ENCODE assay signal across 25 cellular contexts in genomic region chr4:162732871-162733270, GRCh38.
DNase-seq lines count a peak whose midpoint lies in the region; ATAC-seq, FAIRE-seq and TF ChIP-seq lines count a peak whose summit lies in the region.
"Had no signal": no experiment of that assay in that cellular context is flagged by ENCODE, and none has a peak within 500 bp of the region (broad histone marks: within the 10 kb centered on the region; RNA-seq: fewer than 3 reads in every experiment).

No MANE protein-coding gene starts in this region.

- H3K27ac Mint-ChIP-seq in stimulated activated naive B cell treated with anti-CD40 and anti-IgM and Interleukin-4, amounts not matched to agents 10 μg/mL and 1 μg/mL and 100 μg/mL, for 72 hours: no peak overlapping the region
- H3K27ac Mint-ChIP-seq: CD4-positive, alpha-beta memory T cell had no signal

- H3K4me1 ChIP-seq in neuronal stem cell (ENCODE audit: control insufficient read depth in 2 of 2, insufficient read depth in 1 of 2, low read depth in 1 of 2, low read length in 2 of 2) (no peaks in the 10 kb centered on the region), left ventricle myocardium inferior (peaks cover 6% of the 10 kb centered on the region)
- H3K4me1 ChIP-seq: BLaER1 treated with 17β-estradiol and CSF1 and Interleukin-3, amounts not matched to agents 10 nM and 100 nM; Caco-2 had no signal

- H3K4me1 Mint-ChIP-seq in stimulated activated naive B cell treated with anti-CD40 and anti-IgM and Interleukin-4, amounts not matched to agents 10 μg/mL and 1 μg/mL and 100 μg/mL, for 72 hours: no peaks in the 10 kb centered on the region
- H3K4me1 Mint-ChIP-seq: CD4-positive, alpha-beta memory T cell had no signal

- H3K9me3 ChIP-seq in neuronal stem cell (replicated peaks in 1 of 2; ENCODE audit: control insufficient read depth in 2 of 2, insufficient read depth in 1 of 2, low read depth in 1 of 2, low read length in 2 of 2): no peaks in the 10 kb centered on the region
- H3K9me3 ChIP-seq in left ventricle myocardium inferior (replicated peaks): peaks cover 7% of the 10 kb centered on the region
- H3K9me3 ChIP-seq: BLaER1 treated with 17β-estradiol and CSF1 and Interleukin-3, amounts not matched to agents 10 nM and 100 nM; Caco-2 had no signal

- no peaks in the 10 kb centered on the region for H3K9me3 Mint-ChIP-seq in stimulated activated naive B cell treated with anti-CD40 and anti-IgM and Interleukin-4, amounts not matched to agents 10 μg/mL and 1 μg/mL and 100 μg/mL, for 72 hours
- H3K9me3 Mint-ChIP-seq: CD4-positive, alpha-beta memory T cell had no signal

- ATAC-seq in stimulated activated naive B cell treated with anti-CD40 and anti-IgM and Interleukin-4, amounts not matched to agents 10 μg/mL and 1 μg/mL and 100 μg/mL, for 72 hours (replicated peaks): no peak
- ATAC-seq: K562 had no signal

- intact Hi-C loops in left ventricle myocardium inferior (cut with micrococcal nuclease): no loop called here

- H3K14ac ChIP-seq in neuronal stem cell (ENCODE audit: low read length): no peak overlapping the region

- no peak overlapping the region for H2AK5ac ChIP-seq in neuronal stem cell (ENCODE audit: low read depth, low read length)

- H3K36me3 ChIP-seq in neuronal stem cell (replicated peaks in 1 of 2; ENCODE audit: control insufficient read depth in 2 of 2, insufficient read depth in 2 of 2, low read length in 2 of 2) (no peaks in the 10 kb centered on the region), left ventricle myocardium inferior (no peaks in the 10 kb centered on the region)
- H3K36me3 ChIP-seq: BLaER1 treated with 17β-estradiol and CSF1 and Interleukin-3, amounts not matched to agents 10 nM and 100 nM had no signal

- DNase-seq in D721Med (ENCODE audit: insufficient read length, low spot score): no peak
- DNase-seq in SK-N-DZ (ENCODE audit: low spot score): peak; percentile 9
- peak; percentile 17 for DNase-seq in choroid plexus epithelial cell (ENCODE audit: low read depth)
- DNase-seq in neuronal stem cell (ENCODE audit: low spot score): no peak
- DNase-seq in AML-193 (lab: John Stamatoyannopoulos, UW): no peak
- DNase-seq in left ventricle myocardium inferior: no peak
- no peak for DNase-seq in stimulated activated naive B cell treated with anti-CD40 and anti-IgM and Interleukin-4, amounts not matched to agents 10 μg/mL and 1 μg/mL and 100 μg/mL, for 72 hours
- DNase-seq in NCI-H774 (lab: John Stamatoyannopoulos, UW): no peak
- DNase-seq: Caco-2; CD4-positive, alpha-beta memory T cell; DMS53; GDM1; H7; MM.1S; NCI-H1048; NCI-H1436; NCI-H187 treated with DMSO at 0.1 percent for 48 hours; NCI-H2107; NCI-H69; NK-92 treated with Interleukin-12 subunit alpha and Interleukin-12 subunit beta, amount 100 ng/mL, for 24 hours; SHP77 treated with DMSO at 0.1 percent for 48 hours had no signal

- H3K27me3 ChIP-seq in neuronal stem cell (ENCODE audit: control insufficient read depth in 3 of 3, insufficient read depth in 3 of 3, low read depth in 1 of 3, low read length in 3 of 3) (no peaks in the 10 kb centered on the region), left ventricle myocardium inferior (ENCODE audit: low read depth) (no peaks in the 10 kb centered on the region)
- H3K27me3 ChIP-seq: BLaER1 treated with 17β-estradiol and CSF1 and Interleukin-3, amounts not matched to agents 10 nM and 100 nM had no signal

- H2BK15ac ChIP-seq in neuronal stem cell (ENCODE audit: low read length): no peak overlapping the region

- TF ChIP-seq CTCF in D721Med (IDR thresholded peaks at IDR 0.05; ENCODE audit: insufficient read depth, missing control alignments) (no peak), choroid plexus epithelial cell (conservative IDR thresholded peaks at IDR 0.05; ENCODE audit: low read depth, low read length) (no peak), left ventricle myocardium inferior (IDR thresholded peaks at IDR 0.05; ENCODE audit: borderline replicate concordance) (no peak)

- no peak overlapping the region for H2BK5ac ChIP-seq in neuronal stem cell (ENCODE audit: low read length)

- no peak overlapping the region for H2BK120ac ChIP-seq in neuronal stem cell (ENCODE audit: low read depth, low read length)

- no peak overlapping the region for H2BK12ac ChIP-seq in neuronal stem cell (ENCODE audit: low read length)

- no peaks in the 10 kb centered on the region for H3K27me3 Mint-ChIP-seq in stimulated activated naive B cell treated with anti-CD40 and anti-IgM and Interleukin-4, amounts not matched to agents 10 μg/mL and 1 μg/mL and 100 μg/mL, for 72 hours
- H3K27me3 Mint-ChIP-seq: CD4-positive, alpha-beta memory T cell had no signal

- WGBS in neuronal stem cell (ENCODE audit: extremely low coverage in 2 of 2, insufficient read length in 2 of 2, insufficient replicate concordance in 1 of 2), 2 donors: no CpG with 5 or more reads among the region's 6 CpGs

- H3K23ac ChIP-seq in neuronal stem cell (ENCODE audit: low read depth, low read length, poor library complexity): no peak overlapping the region

- no peaks in the 10 kb centered on the region for H3K36me3 Mint-ChIP-seq in stimulated activated naive B cell treated with anti-CD40 and anti-IgM and Interleukin-4, amounts not matched to agents 10 μg/mL and 1 μg/mL and 100 μg/mL, for 72 hours
- H3K36me3 Mint-ChIP-seq: CD4-positive, alpha-beta memory T cell had no signal

- FAIRE-seq in D721Med (lab: Jason Lieb, UNC): peak; percentile 75
- FAIRE-seq: GM18507, K562 had no signal

- no peak overlapping the region for H3K9ac ChIP-seq in neuronal stem cell (ENCODE audit: low read depth, low read length, poor library complexity)
- H3K9ac ChIP-seq: BLaER1 treated with 17β-estradiol and CSF1 and Interleukin-3, amounts not matched to agents 10 nM and 100 nM had no signal

- H3K4ac ChIP-seq in neuronal stem cell (ENCODE audit: low read length): no peak overlapping the region

- no peak overlapping the region for H4K91ac ChIP-seq in neuronal stem cell (ENCODE audit: low read depth, low read length, poor library complexity)

- no peak overlapping the region for H3K18ac ChIP-seq in neuronal stem cell (ENCODE audit: low read length)

- no peaks in the 10 kb centered on the region for H3K79me1 ChIP-seq in neuronal stem cell (ENCODE audit: low read depth, low read length)

- H3K27ac ChIP-seq in neuronal stem cell (replicated peaks; ENCODE audit: low read length) (no peak overlapping the region), left ventricle myocardium inferior (replicated peaks) (no peak overlapping the region)
- H3K27ac ChIP-seq: BLaER1 treated with 17β-estradiol and CSF1 and Interleukin-3, amounts not matched to agents 10 nM and 100 nM; RWPE1 had no signal

- peak overlapping the region; percentile 29 for H2AFZ ChIP-seq in neuronal stem cell (ENCODE audit: low read length)

- H4K8ac ChIP-seq in neuronal stem cell (ENCODE audit: low read depth, low read length): no peak overlapping the region

- no peak overlapping the region for H3K4me3 Mint-ChIP-seq in stimulated activated naive B cell treated with anti-CD40 and anti-IgM and Interleukin-4, amounts not matched to agents 10 μg/mL and 1 μg/mL and 100 μg/mL, for 72 hours
- H3K4me3 Mint-ChIP-seq: CD4-positive, alpha-beta memory T cell had no signal

- H3K4me2 ChIP-seq in neuronal stem cell (ENCODE audit: insufficient read depth, low read length, poor library complexity, severe bottlenecking): no peak overlapping the region
- H3K4me2 ChIP-seq: BLaER1 treated with 17β-estradiol and CSF1 and Interleukin-3, amounts not matched to agents 10 nM and 100 nM had no signal

- H3K4me3 ChIP-seq in choroid plexus epithelial cell (ENCODE audit: low read depth, low read length) (no peak overlapping the region), neuronal stem cell (ENCODE audit: low read length in 2 of 2) (no peak overlapping the region), left ventricle myocardium inferior (no peak overlapping the region)
- H3K4me3 ChIP-seq: BLaER1 treated with 17β-estradiol and CSF1 and Interleukin-3, amounts not matched to agents 10 nM and 100 nM; K562 had no signal

Comparison
In these comparisons a context has a peak if more than half of its experiments do, and no peak if none do; other contexts are left out.
1. DNase-seq: peak in SK-N-DZ (single experiment) and choroid plexus epithelial cell (single experiment); none in D721Med (single experiment), neuronal stem cell (single experiment), AML-193 (0 of 2), left ventricle myocardium inferior (single experiment), stimulated activated naive B cell treated with anti-CD40 and anti-IgM and Interleukin-4, amounts not matched to agents 10 μg/mL and 1 μg/mL and 100 μg/mL, for 72 hours (single experiment) and NCI-H774 (single experiment).